8 cellular contexts compared by ENCODE assay signal in the genomic region with DNA sequence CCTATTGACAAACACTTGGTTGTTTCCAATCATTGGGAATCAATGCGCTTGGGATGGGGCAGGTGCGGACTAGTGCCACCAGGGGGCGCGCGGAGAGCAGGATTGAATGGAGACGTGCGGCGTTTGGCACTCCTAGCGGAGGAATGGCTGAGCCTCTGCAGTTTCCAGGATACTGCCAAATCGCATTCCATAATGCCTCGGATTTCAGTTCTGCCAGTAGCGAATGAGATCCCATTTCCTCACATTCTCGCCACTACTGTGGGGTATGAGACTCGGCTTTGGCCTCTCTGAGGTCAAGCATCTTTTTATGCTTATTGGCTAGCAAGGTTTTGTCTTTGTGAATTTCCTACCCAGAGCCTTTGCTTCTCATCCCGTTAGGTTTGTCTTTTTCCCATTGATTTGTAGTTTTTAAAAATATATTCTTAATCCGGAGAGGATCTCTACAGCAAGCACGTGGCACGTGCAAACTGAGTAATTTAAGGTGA. TPM values are rescaled to one million over a fixed set of nuclear protein-coding genes. Genes with fewer than 3 reads are reported as not detected.
DNase-seq lines count a peak whose midpoint lies in the region; ATAC-seq and TF ChIP-seq lines count a peak whose summit lies in the region.

No MANE protein-coding gene starts in this region.

- H3K9ac ChIP-seq in KMS-11, result peak overlapping the region; percentile 94

- peak overlapping the region; percentile 85 for H3K4me2 ChIP-seq in KMS-11

- no peak overlapping the region for H3K4me3 Mint-ChIP-seq in progenitor cell of endocrine pancreas (ENCODE audit: low read depth)

- H3K27ac ChIP-seq in KMS-11 (peak overlapping the region; percentile 100), aorta (ENCODE audit: low read depth in 1 of 2, low read length in 2 of 2) (no peak overlapping the region)

- H3K27me3 ChIP-seq in KMS-11 (ENCODE audit: insufficient read depth, low read depth) (no peaks in the 10 kb centered on the region), aorta (ENCODE audit: control insufficient read depth in 1 of 2, insufficient read depth in 2 of 2, low read length in 1 of 2) (no peaks in the 10 kb centered on the region)

- H3K4me1 Mint-ChIP-seq in progenitor cell of endocrine pancreas (ENCODE audit: low read depth), result no peaks in the 10 kb centered on the region

- no peak overlapping the region for H3K27ac Mint-ChIP-seq in activated naive CD4-positive, alpha-beta T cell treated with anti-CD3 and anti-CD28 coated beads, Interleukin-2, amount 50 U/mL, for 72 hours
- no peak overlapping the region for H3K27ac Mint-ChIP-seq in progenitor cell of endocrine pancreas

- H3K36me3 Mint-ChIP-seq in activated naive CD4-positive, alpha-beta T cell treated with anti-CD3 and anti-CD28 coated beads, Interleukin-2, amount 50 U/mL, for 72 hours, result no peaks in the 10 kb centered on the region
- H3K36me3 Mint-ChIP-seq in progenitor cell of endocrine pancreas (ENCODE audit: insufficient read depth), result peaks cover 2% of the 10 kb centered on the region

- peak overlapping the region; percentile 8; the same call in 1 of the 2 replicates for H2AFZ ChIP-seq in KMS-11 (ENCODE audit: low read depth)

- peak; percentile 59 to 68 for ATAC-seq in activated naive CD4-positive, alpha-beta T cell treated with anti-CD3 and anti-CD28 coated beads, Interleukin-2, amount 50 U/mL, for 72 hours
- ATAC-seq in aorta (ENCODE audit: low FRiP score), result peak; percentile 94

- 14 to 21% methylated on average over 18 of the region's 18 CpGs for WGBS in aorta, 2 donors

- H3K9me3 Mint-ChIP-seq in activated naive CD4-positive, alpha-beta T cell treated with anti-CD3 and anti-CD28 coated beads, Interleukin-2, amount 50 U/mL, for 72 hours, result no peaks in the 10 kb centered on the region
- peaks cover 19% of the 10 kb centered on the region for H3K9me3 Mint-ChIP-seq in progenitor cell of endocrine pancreas (ENCODE audit: low read depth)

- no peaks in the 10 kb centered on the region for H3K27me3 Mint-ChIP-seq in progenitor cell of endocrine pancreas

- no peaks in the 10 kb centered on the region for H4K20me1 ChIP-seq in KMS-11 (ENCODE audit: insufficient read depth)

- no peaks in the 10 kb centered on the region for H3K9me3 ChIP-seq in aorta (ENCODE audit: control insufficient read depth, low read length)

- H3K79me2 ChIP-seq in KMS-11 (ENCODE audit: insufficient read depth, low read depth), result no peaks in the 10 kb centered on the region

- DNase-seq in Ammon's horn (ENCODE audit: low spot score), result peak; percentile 82
- DNase-seq in GM19240 (ENCODE audit: insufficient read length, low spot score), result peak; percentile 75
- peak; percentile 73 for DNase-seq in SK-MEL-5 (ENCODE audit: low read depth, low spot score)
- DNase-seq in activated naive CD4-positive, alpha-beta T cell treated with anti-CD3 and anti-CD28 coated beads, Interleukin-2, amount 50 U/mL, for 72 hours (ENCODE audit: low spot score in 2 of 2), result peak; percentile 56 to 76
- DNase-seq in head of caudate nucleus, result peak; percentile 67 to 95 (median 87)
- peak; percentile 33 for DNase-seq in progenitor cell of endocrine pancreas (ENCODE audit: low spot score, unreplicated experiment)
- DNase-seq in aorta, result peak; percentile 88 to 95

- no peak overlapping the region for H3K4me3 ChIP-seq in KMS-11 (IDR thresholded peaks at IDR 0.05; ENCODE audit: insufficient read depth, low read depth, low read length)
- H3K4me3 ChIP-seq in aorta (ENCODE audit: low read length in 2 of 2), result no peak overlapping the region

- H3K36me3 ChIP-seq in KMS-11 (ENCODE audit: insufficient read depth), result no peaks in the 10 kb centered on the region
- H3K36me3 ChIP-seq in aorta (ENCODE audit: control insufficient read depth in 1 of 2, insufficient read depth in 2 of 2, low read length in 1 of 2), result no peaks in the 10 kb centered on the region

- H3K4me1 ChIP-seq in KMS-11 (ENCODE audit: low read depth, poor library complexity, severe bottlenecking) (peaks cover 49% of the 10 kb centered on the region), aorta (ENCODE audit: control insufficient read depth in 1 of 2, insufficient read depth in 2 of 2, low read length in 2 of 2) (no peaks in the 10 kb centered on the region)

- TF ChIP-seq CTCF in KMS-11 (conservative IDR thresholded peaks at IDR 0.05; ENCODE audit: low read depth, low read length) (peak; percentile 93), progenitor cell of endocrine pancreas (IDR thresholded peaks at IDR 0.05; ENCODE audit: unreplicated experiment) (peak; percentile 79)

- in situ Hi-C loops in SK-MEL-5 (cut with HindIII; ENCODE audit: low pct_unique_long_range_greater_than_20kb, low sequenced_read_pairs), result no loop called here

- intact Hi-C loops in head of caudate nucleus (cut with DNase I), result loop anchor here (2.0 to 10.0 kb wide), 2 partner anchors 111 to 123 kb away; no protein-coding TSS in a partner anchor
- intact Hi-C loops in aorta (cut with DNase I), result loop anchor here (2.0 to 10.0 kb wide), 2 partner anchors 111 to 123 kb away; no protein-coding TSS in a partner anchor

RNA-seq across cellular contexts. Expression of gene CLDN34, which starts 28.7 kb away (rescaled TPM):
- total RNA-seq in SK-MEL-5 (2014; rRNA removed; shearing (Covaris generic)), result not detected in 2 replicates
- not detected in 2 replicates for polyA plus RNA-seq in SK-MEL-5 (2015; cell fraction: cytosol; rRNA removed)
- not detected in 2 replicates for polyA plus RNA-seq in SK-MEL-5 (2015; cell fraction: nucleus; rRNA removed)
- not detected for total RNA-seq in activated naive CD4-positive, alpha-beta T cell treated with anti-CD3 and anti-CD28 coated beads, Interleukin-2, amount 50 U/mL, for 72 hours
- 0.38 and 0.42 TPM in 2 replicates for total RNA-seq in progenitor cell of endocrine pancreas
- under 1 TPM in 1 of 2 donors, not detected in 1; 0.36 TPM for total RNA-seq in aorta
- not detected for polyA plus RNA-seq in aorta

Comparison
In these comparisons a context has a peak if more than half of its experiments do, and no peak if none do; other contexts are left out.
1. DNase-seq: peak in every context shown above with its lines; median percentile 92 in aorta; 87 in head of caudate nucleus; 82 in Ammon's horn; 75 in GM19240; 73 in SK-MEL-5; 66 in activated naive CD4-positive, alpha-beta T cell treated with anti-CD3 and anti-CD28 coated beads, Interleukin-2, amount 50 U/mL, for 72 hours; 33 in progenitor cell of endocrine pancreas.